Comparison of ENCODE assay signal across 15 cellular contexts in genomic region chr4:104942990-104943758, GRCh38.
DNase-seq lines count a peak whose midpoint lies in the region; ATAC-seq, FAIRE-seq and TF ChIP-seq lines count a peak whose summit lies in the region.
"Had no signal": no experiment of that assay in that cellular context is flagged by ENCODE, and none has a peak within 500 bp of the region (broad histone marks: within the 10 kb centered on the region; RNA-seq: fewer than 3 reads in every experiment).

No MANE protein-coding gene starts in this region.

- no peaks in the 10 kb centered on the region for H3F3A ChIP-seq in SK-N-SH (replicated peaks; ENCODE audit: insufficient read depth)

- H3K27me3 ChIP-seq in fibroblast of lung (ENCODE audit: control insufficient read depth, insufficient read depth, low read length) (no peaks in the 10 kb centered on the region), SK-N-SH (ENCODE audit: insufficient read depth) (no peaks in the 10 kb centered on the region)
- H3K27me3 ChIP-seq: MG63, pancreas had no signal

- 75% methylated on average over 6 of the region's 6 CpGs for WGBS in SK-N-SH (ENCODE audit: low lambda C conversion rate)

- H3K4me2 ChIP-seq in fibroblast of lung (ENCODE audit: extremely low read depth, insufficient read depth, low read length): no peak overlapping the region
- no peak overlapping the region for H3K4me2 ChIP-seq in SK-N-SH

- H3K4me1 ChIP-seq in fibroblast of lung (ENCODE audit: control insufficient read depth, extremely low read depth, insufficient read depth, low read length) (no peaks in the 10 kb centered on the region), SK-N-SH (ENCODE audit: control insufficient read depth in 1 of 2, insufficient read depth in 2 of 2, low read depth in 1 of 2, low read length in 1 of 2) (no peaks in the 10 kb centered on the region; a peak in 1 of 4 replicates)
- H3K4me1 ChIP-seq: pancreas had no signal

- POLR2A ChIA-PET in SK-N-SH (lab: Yijun Ruan, JAX): no interaction called here

- CTCF ChIA-PET in SK-N-SH (lab: Yijun Ruan, JAX): no interaction called here

- no peak for TF ChIP-seq EP300 in SK-N-SH (IDR thresholded peaks at IDR 0.05; ENCODE audit: borderline replicate concordance in 1 of 2, low read depth in 1 of 2, low read length in 1 of 2)

- peak; percentile 6 to 59 for DNase-seq in fibroblast of lung (ENCODE audit: low read depth in 2 of 2)
- no peak for DNase-seq in SK-N-SH
- no peak for DNase-seq in SK-N-DZ (ENCODE audit: low spot score)
- no peak for DNase-seq in GF-D8 (lab: John Stamatoyannopoulos, UW)
- DNase-seq in urothelium cell line (ENCODE audit: low spot score): no peak
- DNase-seq: activated naive CD4-positive, alpha-beta T cell treated with anti-CD3 and anti-CD28 coated beads, Interleukin-2, amount 50 U/mL, for 16 hours; CD4-positive, CD25-positive, alpha-beta regulatory T cell; kidney; MG63; pancreas; stimulated activated CD4-positive, alpha-beta T cell treated with anti-CD3 and anti-CD28 coated beads, Interleukin-4, amount 100 ng/mL, for 24 hours; T-helper 9 cell had no signal

- no peaks in the 10 kb centered on the region for H3K36me3 ChIP-seq in fibroblast of lung (ENCODE audit: control insufficient read depth, insufficient read depth, low read length)
- no peaks in the 10 kb centered on the region for H3K36me3 ChIP-seq in SK-N-SH (replicated peaks in 1 of 2; ENCODE audit: control insufficient read depth in 1 of 2, insufficient read depth in 2 of 2, low read length in 1 of 2)
- H3K36me3 ChIP-seq: MG63, pancreas had no signal

- H3K27ac ChIP-seq in fibroblast of lung (ENCODE audit: insufficient read depth, low read length): no peak overlapping the region
- H3K27ac ChIP-seq in SK-N-SH (ENCODE audit: low read depth in 2 of 2, low read length in 1 of 2): no peak overlapping the region
- H3K27ac ChIP-seq: pancreas had no signal

- peak; percentile 85 for ATAC-seq in GM18498 (IDR thresholded peaks at IDR 0.05; ENCODE audit: unreplicated experiment)
- peak; percentile 73 for ATAC-seq in GM21381 (IDR thresholded peaks at IDR 0.05; ENCODE audit: unreplicated experiment)
- peak; percentile 84 for ATAC-seq in HG03460 (IDR thresholded peaks at IDR 0.05; ENCODE audit: unreplicated experiment)
- ATAC-seq: pancreas had no signal

- H3K9ac ChIP-seq in fibroblast of lung (ENCODE audit: insufficient read depth, low read length) (no peak overlapping the region), SK-N-SH (no peak overlapping the region)

- H3K4me3 ChIP-seq in fibroblast of lung (replicated peaks in 1 of 4; ENCODE audit: control extremely low read depth in 1 of 4, insufficient read depth in 1 of 4, low read depth in 3 of 4, low read length in 4 of 4) (no peak overlapping the region), SK-N-SH (ENCODE audit: low read depth in 2 of 2, low read length in 1 of 2) (no peak overlapping the region)
- H3K4me3 ChIP-seq: MG63, pancreas had no signal

- no peak for TF ChIP-seq RAD21 in SK-N-SH (IDR thresholded peaks at IDR 0.05; ENCODE audit: low read length)

- H2AFZ ChIP-seq in fibroblast of lung (ENCODE audit: low read length) (no peak overlapping the region), SK-N-SH (ENCODE audit: low read depth) (no peak overlapping the region)

- no peaks in the 10 kb centered on the region for H3K9me3 ChIP-seq in fibroblast of lung (ENCODE audit: control insufficient read depth, insufficient read depth, low read depth, low read length)
- no peaks in the 10 kb centered on the region for H3K9me3 ChIP-seq in SK-N-SH
- H3K9me3 ChIP-seq: MG63, pancreas had no signal

- H4K20me1 ChIP-seq in fibroblast of lung (ENCODE audit: control insufficient read depth, extremely low read depth, insufficient read depth, low read length) (no peaks in the 10 kb centered on the region), SK-N-SH (ENCODE audit: insufficient read depth) (no peaks in the 10 kb centered on the region)

- no peak for TF ChIP-seq CTCF in fibroblast of lung (conservative IDR thresholded peaks at IDR 0.05 in 1 of 2, IDR thresholded peaks at IDR 0.05 in 1 of 2; ENCODE audit: low read depth in 1 of 2, low read length in 2 of 2)
- no peak for TF ChIP-seq CTCF in SK-N-SH (IDR thresholded peaks at IDR 0.05)

- no peaks in the 10 kb centered on the region for H3K9me2 ChIP-seq in SK-N-SH

- no peak for FAIRE-seq in urothelium cell line (lab: Jason Lieb, UNC)
- FAIRE-seq: kidney, pancreas had no signal

- no peaks in the 10 kb centered on the region for H3K79me2 ChIP-seq in fibroblast of lung (ENCODE audit: control insufficient read depth, insufficient read depth, low read length)
- H3K79me2 ChIP-seq in SK-N-SH (ENCODE audit: insufficient read depth): no peaks in the 10 kb centered on the region

TF ChIP-seq in SK-N-SH, 30 proteins besides CTCF, POLR2A, EP300 and RAD21:
- no peak for TF ChIP-seq FOXM1 (IDR thresholded peaks at IDR 0.05; ENCODE audit: low read depth)
- TF ChIP-seq ELF1 (IDR thresholded peaks at IDR 0.05): no peak
- no peak for TF ChIP-seq REST (IDR thresholded peaks at IDR 0.05; ENCODE audit: low read depth, low read length)
- TF ChIP-seq SMC3 (IDR thresholded peaks at IDR 0.05; ENCODE audit: low read depth, low read length): no peak
- no peak for TF ChIP-seq JUND (IDR thresholded peaks at IDR 0.05)
- no peak for TF ChIP-seq USF1 (IDR thresholded peaks at IDR 0.05; ENCODE audit: borderline replicate concordance, low read depth)
- no peak for TF ChIP-seq PBX3 (IDR thresholded peaks at IDR 0.05)
- TF ChIP-seq TAF1 (IDR thresholded peaks at IDR 0.05; ENCODE audit: borderline replicate concordance, low read depth, low read length): no peak
- TF ChIP-seq USF2 (IDR thresholded peaks at IDR 0.05; ENCODE audit: borderline replicate concordance, low read depth, low read length): no peak
- no peak for TF ChIP-seq RCOR1 (IDR thresholded peaks at IDR 0.05; ENCODE audit: low read length)
- no peak for TF ChIP-seq MAX (IDR thresholded peaks at IDR 0.05; ENCODE audit: low read depth)
- no peak for TF ChIP-seq GATA2 (CRISPR knock-in tag; IDR thresholded peaks at IDR 0.05)
- TF ChIP-seq CHD2 (IDR thresholded peaks at IDR 0.05; ENCODE audit: low read length, partially characterized antibody): no peak
- no peak for TF ChIP-seq RFX5 (IDR thresholded peaks at IDR 0.05; ENCODE audit: low read length)
- TF ChIP-seq YY1 (IDR thresholded peaks at IDR 0.05; ENCODE audit: low read depth): no peak
- no peak for TF ChIP-seq TCF12 (IDR thresholded peaks at IDR 0.05)

Comparison
In these comparisons a context has a peak if more than half of its experiments do, and no peak if none do; other contexts are left out.
1. DNase-seq: peak in fibroblast of lung (2 of 2); none in SK-N-SH (single experiment), SK-N-DZ (single experiment), GF-D8 (single experiment) and urothelium cell line (single experiment).
2. Peak in every context shown above with its lines, with median percentiles within 50 percentile points of each other: ATAC-seq.